Comparison of ENCODE assay signal across 8 cellular contexts in genomic region chr4:88159137-88159725, GRCh38. TPM values are rescaled to one million over a fixed set of nuclear protein-coding genes. Genes with fewer than 3 reads are reported as not detected.
DNase-seq lines count a peak whose midpoint lies in the region; ATAC-seq and TF ChIP-seq lines count a peak whose summit lies in the region.

No MANE protein-coding gene starts in this region.

- no peak for TF ChIP-seq CTCF in ascending aorta (IDR thresholded peaks at IDR 0.05)

- no peak for DNase-seq in activated T-cell treated with anti-CD3 and anti-CD28 coated beads, Interleukin-2, amount 50 U/mL, for 72 hours
- DNase-seq in activated T-cell treated with anti-CD3 and anti-CD28 coated beads for 4 hours (no peak), ascending aorta (ENCODE audit: low spot score in 2 of 2) (peak in 1 of 2 donors; percentile 65), immature natural killer cell (no peak)
- no peak for DNase-seq in stimulated activated naive CD8-positive, alpha-beta T cell treated with anti-CD3 and anti-CD28 coated beads, Interleukin-15, amount 100 ng/mL, for 72 hours

- peaks cover 0 to 4% of the 10 kb centered on the region in 2 donors for H3K9me3 Mint-ChIP-seq in activated T-cell treated with anti-CD3 and anti-CD28 coated beads, Interleukin-2, amount 50 U/mL, for 72 hours
- no peaks in the 10 kb centered on the region for H3K9me3 Mint-ChIP-seq in immature natural killer cell
- peaks cover 0 to 8% of the 10 kb centered on the region in 2 donors for H3K9me3 Mint-ChIP-seq in stimulated activated naive CD8-positive, alpha-beta T cell treated with anti-CD3 and anti-CD28 coated beads, Interleukin-15, amount 100 ng/mL, for 72 hours

- H3K4me3 ChIP-seq in ascending aorta = peak overlapping the region; percentile 52 to 84

- no peak overlapping the region for H3K27ac Mint-ChIP-seq in activated T-cell treated with anti-CD3 and anti-CD28 coated beads, Interleukin-2, amount 50 U/mL, for 72 hours
- no peak overlapping the region for H3K27ac Mint-ChIP-seq in immature natural killer cell
- no peak overlapping the region for H3K27ac Mint-ChIP-seq in stimulated activated naive CD8-positive, alpha-beta T cell treated with anti-CD3 and anti-CD28 coated beads, Interleukin-15, amount 100 ng/mL, for 72 hours

- H3K27me3 ChIP-seq in ascending aorta = no peaks in the 10 kb centered on the region

- H3K4me1 ChIP-seq in ascending aorta = no peaks in the 10 kb centered on the region

- peaks cover 15% of the 10 kb centered on the region for H3K4me1 Mint-ChIP-seq in activated T-cell treated with anti-CD3 and anti-CD28 coated beads, Interleukin-2, amount 50 U/mL, for 72 hours (ENCODE audit: low read depth)
- H3K4me1 Mint-ChIP-seq in immature natural killer cell = peaks cover 11 to 19% of the 10 kb centered on the region in 2 donors
- H3K4me1 Mint-ChIP-seq in stimulated activated naive CD8-positive, alpha-beta T cell treated with anti-CD3 and anti-CD28 coated beads, Interleukin-15, amount 100 ng/mL, for 72 hours = peaks cover 16% of the 10 kb centered on the region

- H3K27ac ChIP-seq in ascending aorta = no peak overlapping the region

- H3K36me3 Mint-ChIP-seq in activated T-cell treated with anti-CD3 and anti-CD28 coated beads, Interleukin-2, amount 50 U/mL, for 72 hours (ENCODE audit: insufficient read depth in 2 of 2) = peaks cover 0 to 2% of the 10 kb centered on the region in 2 donors
- H3K36me3 Mint-ChIP-seq in immature natural killer cell = peaks cover 0 to 5% (median 0%) of the 10 kb centered on the region in 3 donors

- peak overlapping the region; percentile 80 to 84 for H3K4me3 Mint-ChIP-seq in activated T-cell treated with anti-CD3 and anti-CD28 coated beads, Interleukin-2, amount 50 U/mL, for 72 hours
- H3K4me3 Mint-ChIP-seq in immature natural killer cell = peak overlapping the region; percentile 69 to 81 (median 77)
- peak overlapping the region; percentile 79 to 83 for H3K4me3 Mint-ChIP-seq in stimulated activated naive CD8-positive, alpha-beta T cell treated with anti-CD3 and anti-CD28 coated beads, Interleukin-15, amount 100 ng/mL, for 72 hours

- H3K27me3 Mint-ChIP-seq in activated T-cell treated with anti-CD3 and anti-CD28 coated beads, Interleukin-2, amount 50 U/mL, for 72 hours (ENCODE audit: low read depth) = peaks cover 28% of the 10 kb centered on the region
- peaks cover 0 to 11% (median 5%) of the 10 kb centered on the region in 3 donors for H3K27me3 Mint-ChIP-seq in immature natural killer cell (ENCODE audit: low read depth in 3 of 3)
- peaks cover 27% of the 10 kb centered on the region for H3K27me3 Mint-ChIP-seq in stimulated activated naive CD8-positive, alpha-beta T cell treated with anti-CD3 and anti-CD28 coated beads, Interleukin-15, amount 100 ng/mL, for 72 hours

- peak; percentile 51 to 52 for ATAC-seq in activated T-cell treated with anti-CD3 and anti-CD28 coated beads, Interleukin-2, amount 50 U/mL, for 72 hours (replicated peaks in 1 of 2)
- peak; percentile 40 for ATAC-seq in HG03442 (IDR thresholded peaks at IDR 0.05; ENCODE audit: unreplicated experiment)
- ATAC-seq in stimulated activated naive CD8-positive, alpha-beta T cell treated with anti-CD3 and anti-CD28 coated beads, Interleukin-15, amount 100 ng/mL, for 72 hours = peak; percentile 16
- ATAC-seq in HG03354 (IDR thresholded peaks at IDR 0.05; ENCODE audit: poor library complexity, severe bottlenecking, unreplicated experiment) = no peak
- no peak for ATAC-seq in HG03196 (IDR thresholded peaks at IDR 0.05; ENCODE audit: unreplicated experiment)

- intact Hi-C loops in ascending aorta (cut with DNase I) = no loop called here

- H3K9me3 ChIP-seq in ascending aorta = no peaks in the 10 kb centered on the region

- no peaks in the 10 kb centered on the region for H3K36me3 ChIP-seq in ascending aorta

RNA-seq across cellular contexts. Expression of gene ABCG2, which starts 0.8 kb away (rescaled TPM):
- 1 to 10 TPM in 1 of 2 donors, under 1 TPM in 1; 0.28 to 2.3 TPM for total RNA-seq in activated T-cell treated with anti-CD3 and anti-CD28 coated beads, Interleukin-2, amount 50 U/mL, for 72 hours
- 6.1 TPM for total RNA-seq in ascending aorta
- 1 to 10 TPM in 2 of 3 donors, under 1 TPM in 1; 0.69 to 2.5 (median 1.3) TPM for polyA plus RNA-seq in immature natural killer cell

Comparison
In these comparisons a context has a peak if more than half of its experiments do, and no peak if none do; other contexts are left out.
1. ATAC-seq: peak in activated T-cell treated with anti-CD3 and anti-CD28 coated beads, Interleukin-2, amount 50 U/mL, for 72 hours (2 of 2), HG03442 (single experiment) and stimulated activated naive CD8-positive, alpha-beta T cell treated with anti-CD3 and anti-CD28 coated beads, Interleukin-15, amount 100 ng/mL, for 72 hours (single experiment); none in HG03354 (single experiment) and HG03196 (single experiment).
2. Peak in every context shown above with its lines, with median percentiles within 50 percentile points of each other: H3K4me3 Mint-ChIP-seq.